ENCODE assay signal across 8 cellular contexts in the genomic region with DNA sequence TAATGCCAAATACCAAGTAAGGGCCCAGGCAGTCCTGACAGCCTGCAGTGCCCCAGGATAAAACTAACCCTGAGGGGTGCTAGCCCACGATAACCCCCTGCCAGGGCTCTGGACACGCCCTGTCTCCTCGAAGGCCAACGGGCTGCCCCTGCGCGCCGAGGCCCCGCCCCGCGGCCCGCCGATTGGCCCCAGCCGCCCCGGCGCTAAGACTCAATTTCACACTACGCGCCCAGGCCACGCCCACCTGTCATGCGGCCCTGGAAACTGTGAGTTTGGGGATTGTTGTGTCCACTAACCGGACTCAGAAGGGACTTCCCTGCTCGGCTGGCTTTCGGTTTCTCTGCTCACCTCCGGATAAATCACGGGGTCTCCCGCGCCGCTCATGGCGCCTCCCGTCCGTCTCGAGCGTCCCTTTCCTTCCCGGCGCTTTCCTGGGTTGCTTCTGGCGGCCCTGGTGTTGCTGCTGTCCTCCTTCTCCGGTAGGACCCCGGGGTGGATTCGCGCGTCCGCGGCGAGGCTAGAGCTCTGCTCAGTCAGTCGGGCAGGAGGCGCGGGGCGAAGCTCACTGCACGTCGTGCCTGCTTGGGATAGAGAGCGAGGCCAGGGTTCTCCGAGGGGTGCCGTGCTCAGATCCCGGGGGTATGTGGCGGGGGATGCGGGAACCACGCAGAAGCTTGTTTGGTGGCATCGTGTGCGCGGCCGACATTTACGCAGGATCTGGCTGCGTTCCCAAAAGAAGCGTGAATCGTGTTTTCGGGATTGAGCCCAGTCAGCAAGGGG. TPM values are rescaled to one million over a fixed set of nuclear protein-coding genes. Genes with fewer than 3 reads are reported as not detected.
DNase-seq lines count a peak whose midpoint lies in the region; ATAC-seq and TF ChIP-seq lines count a peak whose summit lies in the region.

Gene CR1L (plus strand): TSS at position 282 of the 780 bp plus-strand sequence. CDS start 101 bp downstream, at position 383.

- H4K12ac ChIP-seq in trophoblast cell (ENCODE audit: low read depth, low read length) = no peak within 1 kb of the TSS

- H4K8ac ChIP-seq in trophoblast cell (ENCODE audit: low read depth, low read length) = no peak within 1 kb of the TSS

- ATAC-seq in GM18520 (IDR thresholded peaks at IDR 0.05; ENCODE audit: unreplicated experiment) (peak; percentile 88), HG03039 (IDR thresholded peaks at IDR 0.05; ENCODE audit: unreplicated experiment) (peak; percentile 94), thoracic aorta (ENCODE audit: insufficient number of reproducible peaks, low FRiP score, low read depth) (peak; percentile 77), GM18870 (IDR thresholded peaks at IDR 0.05; ENCODE audit: unreplicated experiment) (no peak)

- H3K27ac ChIP-seq in RWPE1 = no peak within 1 kb of the TSS
- H3K27ac ChIP-seq in trophoblast cell (ENCODE audit: low read depth, low read length) = no peak within 1 kb of the TSS
- no peak within 1 kb of the TSS for H3K27ac ChIP-seq in thoracic aorta

- H3K36me3 ChIP-seq in trophoblast cell (ENCODE audit: control insufficient read depth in 1 of 2, insufficient read depth in 2 of 2, low read length in 2 of 2) (no peaks in the 10 kb centered on the region), thoracic aorta (no peaks in the 10 kb centered on the region)

- peaks cover 2% of the 10 kb centered on the region for H3K9me3 ChIP-seq in trophoblast cell (ENCODE audit: insufficient read depth, low read depth, low read length)
- H3K9me3 ChIP-seq in thoracic aorta = no peaks in the 10 kb centered on the region

- no peak within 1 kb of the TSS for H3K9ac ChIP-seq in trophoblast cell (ENCODE audit: low read length)

- H3K27me3 ChIP-seq in trophoblast cell (ENCODE audit: insufficient read depth, low read length) (no peaks in the 10 kb centered on the region), thoracic aorta (replicated peaks; ENCODE audit: insufficient read depth) (no peaks in the 10 kb centered on the region)

- no peak within 1 kb of the TSS for H3K14ac ChIP-seq in trophoblast cell (ENCODE audit: low read length)

- POLR2A ChIA-PET in RWPE1 (lab: Yijun Ruan, JAX; ENCODE audit: low non-redundant PET) = no interaction called here

- DNase-seq in RWPE1 (ENCODE audit: low spot score) = peak; percentile 80
- peak; percentile 77 for DNase-seq in activated naive CD4-positive, alpha-beta T cell treated with Interleukin-2 at 50 U/mL for 16 hours
- DNase-seq in globus pallidus (ENCODE audit: low spot score) = peak; percentile 75
- peak; percentile 78 to 82 for DNase-seq in trophoblast cell
- peak; percentile 62 for DNase-seq in thoracic aorta (ENCODE audit: low spot score)

- WGBS in trophoblast cell (ENCODE audit: extremely low coverage, insufficient coverage, insufficient read length) = no CpG with 5 or more reads among the region's 65 CpGs

- H3K4me3 ChIP-seq in trophoblast cell (ENCODE audit: low read depth, low read length) (peak within 1 kb of the TSS; percentile 15), thoracic aorta (peak within 1 kb of the TSS; percentile 90)

- CTCF ChIA-PET in RWPE1 (lab: Yijun Ruan, JAX) = no interaction called here

- H2BK5ac ChIP-seq in trophoblast cell (ENCODE audit: low read depth, low read length, poor library complexity) = no peak within 1 kb of the TSS

- H3K18ac ChIP-seq in trophoblast cell (ENCODE audit: low read length) = no peak within 1 kb of the TSS

- no peak within 1 kb of the TSS for H4K91ac ChIP-seq in trophoblast cell (ENCODE audit: low read depth, low read length)

- TF ChIP-seq CTCF in RWPE1 (conservative IDR thresholded peaks at IDR 0.05; ENCODE audit: low read depth) (no peak), thoracic aorta (IDR thresholded peaks at IDR 0.05) (no peak)

- H2AFZ ChIP-seq in trophoblast cell (ENCODE audit: insufficient read depth, low read length, poor library complexity) = no peak within 1 kb of the TSS

- H2AK5ac ChIP-seq in trophoblast cell (ENCODE audit: low read length) = no peak within 1 kb of the TSS

- H2BK12ac ChIP-seq in trophoblast cell (ENCODE audit: low read length) = no peak within 1 kb of the TSS

- no peak within 1 kb of the TSS for H2BK120ac ChIP-seq in trophoblast cell (ENCODE audit: insufficient read depth, low read length, poor library complexity)

- no peaks in the 10 kb centered on the region for H3K79me1 ChIP-seq in trophoblast cell (ENCODE audit: low read length)

- no peaks in the 10 kb centered on the region for H3K4me1 ChIP-seq in trophoblast cell (ENCODE audit: control insufficient read depth in 1 of 2, insufficient read depth in 2 of 2, low read length in 2 of 2)
- H3K4me1 ChIP-seq in thoracic aorta (ENCODE audit: control insufficient read depth in 1 of 2, low read depth in 2 of 2) = peaks cover 3 to 6% of the 10 kb centered on the region in 2 donors

- H3K23ac ChIP-seq in trophoblast cell (ENCODE audit: low read length) = no peak within 1 kb of the TSS

- H3K4ac ChIP-seq in trophoblast cell (ENCODE audit: low read depth, low read length) = no peak within 1 kb of the TSS

- no peak within 1 kb of the TSS for H3K4me2 ChIP-seq in trophoblast cell (ENCODE audit: low read length)

- no peaks in the 10 kb centered on the region for H3K79me2 ChIP-seq in trophoblast cell (ENCODE audit: control insufficient read depth, insufficient read depth, low read length, poor library complexity)

RNA-seq across cellular contexts. Expression of gene CR1L, which starts in this region (rescaled TPM):
- not detected in 2 replicates for polyA plus RNA-seq in trophoblast cell (2013)
- not detected for total RNA-seq in thoracic aorta

Comparison
In these comparisons a context has a peak if more than half of its experiments do, and no peak if none do; other contexts are left out.
1. Peak in DNase-seq, ATAC-seq and H3K4me3 ChIP-seq in thoracic aorta; RNA of the gene not detected or under 1 TPM.